ENCODE assay signal across 40 cellular contexts in the genomic region with DNA sequence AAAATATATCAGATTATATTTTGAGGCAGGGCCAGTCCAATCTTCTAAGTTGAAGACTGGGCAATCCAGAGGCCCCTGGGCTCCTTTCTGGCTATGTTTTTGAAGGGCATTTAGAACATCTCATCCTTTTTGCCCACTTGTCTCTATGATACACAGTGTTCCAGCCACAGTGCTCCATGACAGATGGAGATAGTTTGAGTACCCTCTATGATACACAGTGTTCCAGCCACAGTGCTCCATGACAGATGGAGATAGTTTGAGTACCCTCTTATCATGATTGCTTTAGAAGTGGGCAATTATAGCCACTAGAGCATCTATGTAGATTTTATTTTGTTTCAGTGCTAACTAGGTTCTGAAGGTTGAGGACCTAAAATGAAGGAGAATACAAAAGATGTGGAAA. TPM values are rescaled to one million over a fixed set of nuclear protein-coding genes. Genes with fewer than 3 reads are reported as not detected.
"Had no signal": no experiment of that assay in that cellular context is flagged by ENCODE, and none has a peak within 500 bp of the region (broad histone marks: within the 10 kb centered on the region; RNA-seq: fewer than 3 reads in every experiment).

No MANE protein-coding gene starts in this region.

- H3K36me3 ChIP-seq: adrenal gland, colonic mucosa, esophagus squamous epithelium, gastroesophageal sphincter, WERI-Rb-1 had no signal

- ATAC-seq: activated CD4-positive, alpha-beta T cell treated with anti-CD3 and anti-CD28 coated beads for 36 hours; activated CD8-positive, alpha-beta memory T cell treated with anti-CD3 and anti-CD28 coated beads, Interleukin-2, amount 10 ng/mL, durations not matched to agents 7 days and 5 days; activated CD8-positive, alpha-beta T cell treated with anti-CD3 and anti-CD28 coated beads, Interleukin-2, amount 10 ng/mL, durations not matched to agents 7 days and 5 days; activated naive CD8-positive, alpha-beta T cell treated with anti-CD3 and anti-CD28 coated beads, Interleukin-2, amount 50 U/mL, for 24 hours; body of pancreas; gastroesophageal sphincter; T-helper 17 cell had no signal

- H3K27ac ChIP-seq: adrenal gland, body of pancreas, colonic mucosa, epithelial cell of prostate, esophagus squamous epithelium, gastroesophageal sphincter, WERI-Rb-1 had no signal

- FAIRE-seq: endometrium, endothelial cell of umbilical vein had no signal

- H3K4me1 ChIP-seq: adrenal gland, body of pancreas, colonic mucosa, gastroesophageal sphincter had no signal

- DNase-seq: activated CD4-positive, alpha-beta memory T cell treated with anti-CD3 and anti-CD28 coated beads for 36 hours; activated CD4-positive, alpha-beta T cell treated with anti-CD3 and anti-CD28 coated beads for 36 hours; activated CD4-positive, alpha-beta T cell treated with anti-CD3 and anti-CD28 coated beads, Interleukin-2, amount 10 ng/mL, durations not matched to agents 24 days and 14 days; activated CD4-positive, CD25-positive, alpha-beta regulatory T cell; activated CD4-positive, CD25-positive, alpha-beta regulatory T cell treated with anti-CD3 and anti-CD28 coated beads, Interleukin-2, amount 50 U/mL, for 72 hours; activated CD8-positive, alpha-beta memory T cell treated with anti-CD3 and anti-CD28 coated beads, Interleukin-2, amount 10 ng/mL, durations not matched to agents 7 days and 5 days; activated CD8-positive, alpha-beta memory T cell treated with anti-CD3 and anti-CD28 coated beads, Interleukin-2, amount 50 U/mL, for 4 hours; activated CD8-positive, alpha-beta T cell treated with anti-CD3 and anti-CD28 coated beads, Interleukin-2, amount 10 ng/mL, durations not matched to agents 7 days and 5 days; activated effector memory CD4-positive, alpha-beta T cell treated with anti-CD3 and anti-CD28 coated beads, Interleukin-2, amount 50 U/mL, for 16 hours; activated naive CD4-positive, alpha-beta T cell treated with anti-CD3 and anti-CD28 coated beads for 36 hours; activated naive CD8-positive, alpha-beta T cell treated with anti-CD3 and anti-CD28 coated beads for 36 hours; activated naive CD8-positive, alpha-beta T cell treated with anti-CD3 and anti-CD28 coated beads, Interleukin-2, amount 50 U/mL, for 24 hours; activated T-cell treated with anti-CD3 and anti-CD28 coated beads, Interleukin-2, amount 50 U/mL, for 1 hour; activated T-cell treated with anti-CD3 and anti-CD28 coated beads, Interleukin-2, amount 50 U/mL, for 48 hours; adrenal gland; amygdala; aorta; body of pancreas; central memory CD4-positive, alpha-beta T cell; cerebellar nuclear complex; colonic mucosa; effector CD8-positive, alpha-beta T cell; esophagus squamous epithelium; foreskin melanocyte; T-helper 1 cell; T-helper 17 cell; T1000; WERI-Rb-1 had no signal

- H3K27me3 ChIP-seq: adrenal gland, body of pancreas, colonic mucosa, esophagus squamous epithelium, gastroesophageal sphincter had no signal

- H3K4me3 ChIP-seq: adrenal gland, body of pancreas, colonic mucosa, esophagus squamous epithelium, gastroesophageal sphincter had no signal

- H3K9me3 ChIP-seq: body of pancreas, colonic mucosa had no signal

RNA-seq across cellular contexts. Expression of gene A1CF, which starts 33.1 kb away (rescaled TPM):
- total RNA-seq: activated CD4-positive, alpha-beta memory T cell treated with anti-CD3 and anti-CD28 coated beads for 36 hours; activated CD4-positive, alpha-beta T cell treated with anti-CD3 and anti-CD28 coated beads for 36 hours; activated CD4-positive, alpha-beta T cell treated with anti-CD3 and anti-CD28 coated beads, Interleukin-2, amount 10 ng/mL, durations not matched to agents 24 days and 14 days; activated CD8-positive, alpha-beta memory T cell treated with anti-CD3 and anti-CD28 coated beads for 36 hours; activated CD8-positive, alpha-beta memory T cell treated with anti-CD3 and anti-CD28 coated beads, Interleukin-2, amount 10 ng/mL, durations not matched to agents 7 days and 5 days; activated CD8-positive, alpha-beta T cell treated with anti-CD3 and anti-CD28 coated beads, Interleukin-2, amount 10 ng/mL, durations not matched to agents 7 days and 5 days; activated naive CD4-positive, alpha-beta T cell treated with anti-CD3 and anti-CD28 coated beads for 36 hours; activated naive CD8-positive, alpha-beta T cell treated with anti-CD3 and anti-CD28 coated beads for 36 hours; activated T-helper 1 cell treated with anti-CD3 and anti-CD28 coated beads, Interleukin-12 subunit alpha, Interleukin-12 subunit beta, Interleukin-2, Interleukin-4 antibody, amounts not matched to agents 30 ng/mL and 10 ng/mL and 1 ng/mL, durations not matched to agents 14 hours and 24 hours and 36 hours; activated T-helper 2 cell treated with anti-CD3 and anti-CD28 coated beads, Interferon-gamma antibody, Interleukin-2, Interleukin-4, amounts not matched to agents 10 μg/mL and 5 μg/mL and 100 μg/mL, durations not matched to agents 14 hours and 24 hours and 36 hours; aorta; dermis microvascular lymphatic vessel endothelial cell; endothelial cell of umbilical vein; esophagus squamous epithelium; fibroblast of lung; fibroblast of villous mesenchyme; glomerular endothelial cell; T-helper 17 cell had no signal
- polyA plus RNA-seq: endothelial cell of umbilical vein, esophagus, fibroblast of lung had no signal
